16 cellular contexts compared by ENCODE assay signal in the genomic region with DNA sequence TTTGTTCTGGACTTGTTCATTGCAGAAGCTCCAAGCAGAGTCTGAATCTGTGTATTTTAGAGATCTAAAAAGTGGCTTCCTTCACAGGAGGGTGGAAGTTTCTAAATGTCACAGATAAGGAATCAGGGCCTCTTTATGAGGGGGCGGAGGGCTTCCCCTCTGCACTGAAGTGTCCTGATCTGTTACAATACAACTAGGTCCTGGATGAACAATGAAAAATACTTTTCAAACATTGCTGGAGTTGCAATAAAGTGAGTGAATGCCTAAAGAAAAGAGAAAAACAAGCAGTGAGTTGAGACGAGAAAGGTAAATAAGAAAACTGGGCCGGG.
DNase-seq lines count a peak whose midpoint lies in the region; ATAC-seq and TF ChIP-seq lines count a peak whose summit lies in the region.
"Had no signal": no experiment of that assay in that cellular context is flagged by ENCODE, and none has a peak within 500 bp of the region (broad histone marks: within the 10 kb centered on the region; RNA-seq: fewer than 3 reads in every experiment).

No MANE protein-coding gene starts in this region.

- H3K36me3 Mint-ChIP-seq in activated naive CD8-positive, alpha-beta T cell treated with anti-CD3 and anti-CD28 coated beads, Interleukin-2, amount 50 U/mL, for 24 hours (ENCODE audit: low read depth), result no peaks in the 10 kb centered on the region
- no peaks in the 10 kb centered on the region for H3K36me3 Mint-ChIP-seq in activated naive CD8-positive, alpha-beta T cell treated with anti-CD3 and anti-CD28 coated beads for 36 hours
- H3K36me3 Mint-ChIP-seq in mesothelial cell of epicardium (no peaks in the 10 kb centered on the region), glutamatergic neuron (ENCODE audit: unreplicated experiment) (peaks cover 4% of the 10 kb centered on the region)
- H3K36me3 Mint-ChIP-seq: CD8-positive, alpha-beta memory T cell had no signal

- H3K9me3 ChIP-seq in spleen, result peaks cover 0 to 5% (median 0%) of the 10 kb centered on the region in 8 donors
- H3K9me3 ChIP-seq: HAP-1 had no signal

- WGBS in spleen, 5 donors, result 61 to 98% (median 93%) methylated on average over 3 of the region's 3 CpGs

- H3K9me3 Mint-ChIP-seq in activated naive CD8-positive, alpha-beta T cell treated with anti-CD3 and anti-CD28 coated beads, Interleukin-2, amount 50 U/mL, for 24 hours, result no peaks in the 10 kb centered on the region
- no peaks in the 10 kb centered on the region for H3K9me3 Mint-ChIP-seq in activated naive CD8-positive, alpha-beta T cell treated with anti-CD3 and anti-CD28 coated beads for 36 hours
- H3K9me3 Mint-ChIP-seq in mesothelial cell of epicardium (no peaks in the 10 kb centered on the region), glutamatergic neuron (ENCODE audit: unreplicated experiment) (peaks cover 6% of the 10 kb centered on the region)
- H3K9me3 Mint-ChIP-seq: CD8-positive, alpha-beta memory T cell had no signal

- no peak overlapping the region for H3K27ac Mint-ChIP-seq in activated naive CD8-positive, alpha-beta T cell treated with anti-CD3 and anti-CD28 coated beads, Interleukin-2, amount 50 U/mL, for 24 hours
- no peak overlapping the region for H3K27ac Mint-ChIP-seq in activated naive CD8-positive, alpha-beta T cell treated with anti-CD3 and anti-CD28 coated beads for 36 hours
- peak overlapping the region; percentile 60 for H3K27ac Mint-ChIP-seq in mesothelial cell of epicardium
- H3K27ac Mint-ChIP-seq in glutamatergic neuron (ENCODE audit: unreplicated experiment), result no peak overlapping the region
- H3K27ac Mint-ChIP-seq: B cell; CD8-positive, alpha-beta memory T cell had no signal

- H3K4me3 ChIP-seq in spleen, result no peak overlapping the region
- H3K4me3 ChIP-seq: GM12878, HAP-1 had no signal

- peak; percentile 58 for ATAC-seq in activated naive CD8-positive, alpha-beta T cell treated with anti-CD3 and anti-CD28 coated beads, Interleukin-2, amount 50 U/mL, for 24 hours
- no peak for ATAC-seq in stimulated activated naive CD8-positive, alpha-beta T cell treated with anti-CD3 and anti-CD28 coated beads, Interleukin-15, Interleukin-2, amounts not matched to agents 100 U/mL and 50 U/mL, for 24 hours
- ATAC-seq: GM12878 had no signal

- no peak for DNase-seq in activated naive CD8-positive, alpha-beta T cell treated with anti-CD3 and anti-CD28 coated beads, Interleukin-2, amount 50 U/mL, for 24 hours
- DNase-seq in activated naive CD8-positive, alpha-beta T cell treated with anti-CD3 and anti-CD28 coated beads for 36 hours, result no peak
- DNase-seq in mesothelial cell of epicardium (ENCODE audit: low spot score in 2 of 2, unreplicated experiment in 2 of 2), result no peak
- DNase-seq in stimulated activated naive CD8-positive, alpha-beta T cell treated with anti-CD3 and anti-CD28 coated beads, Interleukin-15, Interleukin-2, amounts not matched to agents 100 U/mL and 50 U/mL, for 24 hours, result peak; percentile 12
- no peak for DNase-seq in glutamatergic neuron
- no peak for DNase-seq in DMS 273 (lab: John Stamatoyannopoulos, UW; ENCODE audit: unreplicated experiment)
- no peak for DNase-seq in spleen
- DNase-seq: ACHN, DMS 273 treated with DMSO at 0.1 percent for 48 hours, DMS79, IMR-90, KBM-7 had no signal

- intact Hi-C loops in spleen (cut with DNase I; ENCODE audit: low total_unique reads), result no loop called here

- H3K36me3 ChIP-seq in spleen, result no peaks in the 10 kb centered on the region
- H3K36me3 ChIP-seq: HAP-1 had no signal

- no peak for TF ChIP-seq POLR2A in spleen (IDR thresholded peaks at IDR 0.05)

- peaks cover 0 to 7% (median 0%) of the 10 kb centered on the region in 6 donors for H3K4me1 ChIP-seq in spleen
- H3K4me1 ChIP-seq: HAP-1 had no signal

- peaks cover 0 to 6% (median 0%) of the 10 kb centered on the region in 7 donors for H3K27me3 ChIP-seq in spleen (replicated peaks in 1 of 7)

- peaks cover 10% of the 10 kb centered on the region for H3K4me1 Mint-ChIP-seq in activated naive CD8-positive, alpha-beta T cell treated with anti-CD3 and anti-CD28 coated beads, Interleukin-2, amount 50 U/mL, for 24 hours
- peaks cover 6% of the 10 kb centered on the region for H3K4me1 Mint-ChIP-seq in activated naive CD8-positive, alpha-beta T cell treated with anti-CD3 and anti-CD28 coated beads for 36 hours
- H3K4me1 Mint-ChIP-seq in mesothelial cell of epicardium (peaks cover 9% of the 10 kb centered on the region), glutamatergic neuron (ENCODE audit: low read depth, unreplicated experiment) (peaks cover 2% of the 10 kb centered on the region)
- H3K4me1 Mint-ChIP-seq: B cell; CD8-positive, alpha-beta memory T cell had no signal

- H3K4me3 Mint-ChIP-seq in activated naive CD8-positive, alpha-beta T cell treated with anti-CD3 and anti-CD28 coated beads, Interleukin-2, amount 50 U/mL, for 24 hours, result no peak overlapping the region
- no peak overlapping the region for H3K4me3 Mint-ChIP-seq in activated naive CD8-positive, alpha-beta T cell treated with anti-CD3 and anti-CD28 coated beads for 36 hours
- H3K4me3 Mint-ChIP-seq in mesothelial cell of epicardium (no peak overlapping the region), glutamatergic neuron (ENCODE audit: unreplicated experiment) (no peak overlapping the region)
- H3K4me3 Mint-ChIP-seq: B cell; CD8-positive, alpha-beta memory T cell had no signal

- no peaks in the 10 kb centered on the region for H3K27me3 Mint-ChIP-seq in activated naive CD8-positive, alpha-beta T cell treated with anti-CD3 and anti-CD28 coated beads, Interleukin-2, amount 50 U/mL, for 24 hours
- no peaks in the 10 kb centered on the region for H3K27me3 Mint-ChIP-seq in activated naive CD8-positive, alpha-beta T cell treated with anti-CD3 and anti-CD28 coated beads for 36 hours
- H3K27me3 Mint-ChIP-seq in mesothelial cell of epicardium (ENCODE audit: low read depth), result no peaks in the 10 kb centered on the region
- peaks cover 2% of the 10 kb centered on the region for H3K27me3 Mint-ChIP-seq in glutamatergic neuron (ENCODE audit: unreplicated experiment)

- H3K27ac ChIP-seq in spleen, result no peak overlapping the region

- TF ChIP-seq CTCF in mesothelial cell of epicardium (IDR thresholded peaks at IDR 0.05; ENCODE audit: unreplicated experiment) (no peak), glutamatergic neuron (IDR thresholded peaks at IDR 0.05; ENCODE audit: partially characterized antibody, unreplicated experiment) (no peak), spleen (IDR thresholded peaks at IDR 0.05 in 8 of 11, conservative IDR thresholded peaks at IDR 0.05 in 3 of 11) (no peak)
